8 cellular contexts compared by ENCODE assay signal in the genomic region with DNA sequence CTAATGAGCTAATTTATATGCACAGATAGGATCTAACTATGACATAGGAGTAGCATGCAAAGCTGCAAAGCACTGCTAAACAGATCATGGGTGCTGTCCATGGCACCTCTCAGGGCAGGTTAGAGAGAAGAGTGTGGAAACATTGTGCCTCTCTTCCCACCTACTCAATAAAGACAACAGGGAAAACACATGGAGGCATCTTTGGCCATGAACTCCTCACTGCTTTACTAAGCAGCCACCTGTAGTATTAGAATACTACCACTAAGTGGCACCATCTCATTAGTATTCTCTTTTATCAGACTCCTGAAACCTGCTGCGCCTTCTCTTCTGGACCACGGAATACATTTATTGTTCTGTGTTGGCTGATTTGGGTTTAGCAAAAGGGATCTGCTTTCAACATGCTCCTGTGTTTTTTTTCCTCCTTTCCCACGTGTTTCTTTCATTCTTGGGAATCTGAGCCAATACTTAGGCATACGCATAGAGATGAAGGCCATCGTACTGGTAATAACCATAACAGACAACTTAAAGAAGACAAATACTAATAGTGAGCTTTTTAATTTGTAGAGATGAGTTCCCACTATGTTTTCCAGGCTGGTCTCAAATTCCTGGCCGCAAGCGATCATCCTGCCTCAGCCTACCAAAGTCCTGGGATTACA.
DNase-seq lines count a peak whose midpoint lies in the region; ATAC-seq and TF ChIP-seq lines count a peak whose summit lies in the region.

No MANE protein-coding gene starts in this region.

- no peak overlapping the region for H3K4me3 Mint-ChIP-seq in nephron progenitor cell

- no peaks in the 10 kb centered on the region for H3K27me3 Mint-ChIP-seq in nephron progenitor cell (ENCODE audit: low read depth, poor library complexity)

- no peaks in the 10 kb centered on the region for H3K9me3 Mint-ChIP-seq in nephron progenitor cell

- H3K4me1 Mint-ChIP-seq in nephron progenitor cell: peaks cover 23% of the 10 kb centered on the region

- peak; percentile 87 for TF ChIP-seq CTCF in nephron progenitor cell (IDR thresholded peaks at IDR 0.05)

- no peaks in the 10 kb centered on the region for H3K36me3 Mint-ChIP-seq in nephron progenitor cell (ENCODE audit: low read depth)

- no peak overlapping the region for H3K27ac Mint-ChIP-seq in nephron progenitor cell

- no peak for TF ChIP-seq POLR2A in GM18505 (IDR thresholded peaks at IDR 0.05; ENCODE audit: borderline replicate concordance, extremely low read depth, insufficient read depth, insufficient read length)

- DNase-seq in AG20443 (ENCODE audit: low spot score) (peak; percentile 56), NCI-H1105 treated with DMSO at 0.1 percent for 48 hours (lab: John Stamatoyannopoulos, UW) (peak; percentile 85), SKM-1 (lab: John Stamatoyannopoulos, UW; ENCODE audit: unreplicated experiment) (peak; percentile 35), fibroblast of gingiva (ENCODE audit: low read depth) (peak; percentile 52), nephron progenitor cell (peak; percentile 26)
- no peak for DNase-seq in activated CD8-positive, alpha-beta memory T cell treated with anti-CD3 and anti-CD28 coated beads, Interleukin-2, amount 50 U/mL, for 48 hours

- ATAC-seq in GM18505 (IDR thresholded peaks at IDR 0.05; ENCODE audit: unreplicated experiment) (peak; percentile 80), HG02840 (IDR thresholded peaks at IDR 0.05; ENCODE audit: low FRiP score, unreplicated experiment) (peak; percentile 75)
